ENCODE assay signal across 8 cellular contexts in genomic region chr13:21625366-21625765, GRCh38. TPM values are rescaled to one million over a fixed set of nuclear protein-coding genes. Genes with fewer than 3 reads are reported as not detected.
A peak's percentile ranks its signal among the peaks of the same experiment; 100 is the strongest.
DNase-seq lines count a peak whose midpoint lies in the region; ATAC-seq and TF ChIP-seq lines count a peak whose summit lies in the region.

No MANE protein-coding gene starts in this region.

- H2AFZ ChIP-seq in ACC112 (ENCODE audit: low read length, unreplicated experiment), result no peak overlapping the region

- DNase-seq in GM10266 (ENCODE audit: extremely low spot score) (peak; percentile 30), NCI-H1694 (lab: John Stamatoyannopoulos, UW) (peak; percentile 7), right lobe of liver (no peak)
- no peak for DNase-seq in stimulated activated naive CD8-positive, alpha-beta T cell treated with anti-CD3 and anti-CD28 coated beads, Interleukin-15, Interleukin-2, amounts not matched to agents 100 U/mL and 50 U/mL, for 24 hours

- TF ChIP-seq POLR2A in right lobe of liver (IDR thresholded peaks at IDR 0.05), result no peak

- WGBS in right lobe of liver (ENCODE audit: insufficient coverage, low coverage, low lambda C conversion rate, missing lambda C conversion rate), result 42% methylated on average over 8 of the region's 8 CpGs

- H3K36me3 ChIP-seq in ACC112 (ENCODE audit: insufficient read depth, low read length), result no peaks in the 10 kb centered on the region
- no peaks in the 10 kb centered on the region for H3K36me3 ChIP-seq in right lobe of liver

- no peak overlapping the region for H3K4me3 Mint-ChIP-seq in activated T-helper 17 cell treated with anti-CD3 and anti-CD28 coated beads, Interleukin-2, amount 50 U/mL, for 72 hours

- intact Hi-C loops in right lobe of liver (cut with DNase I), result no loop called here

- no peaks in the 10 kb centered on the region for H3K4me1 Mint-ChIP-seq in activated T-helper 17 cell treated with anti-CD3 and anti-CD28 coated beads, Interleukin-2, amount 50 U/mL, for 72 hours

- H3K27ac Mint-ChIP-seq in activated T-helper 17 cell treated with anti-CD3 and anti-CD28 coated beads, Interleukin-2, amount 50 U/mL, for 72 hours, result no peak overlapping the region

- H3K4me3 ChIP-seq in ACC112 (ENCODE audit: low read depth, low read length) (peak overlapping the region; percentile 45; the same call in 1 of the 2 replicates), WI38 (ENCODE audit: low read depth, low read length) (peak overlapping the region; percentile 18; the same call in 1 of the 2 replicates), right lobe of liver (no peak overlapping the region)

- TF ChIP-seq CTCF in GM10266 (IDR thresholded peaks at IDR 0.05; ENCODE audit: control insufficient read depth, insufficient read depth, low read depth, missing control alignments) (peak; percentile 50), WI38 (IDR thresholded peaks at IDR 0.05; ENCODE audit: low read depth, low read length) (peak; percentile 62), right lobe of liver (IDR thresholded peaks at IDR 0.05) (peak; percentile 18 to 30 (median 26))

- H3K9me3 ChIP-seq in right lobe of liver, result no peaks in the 10 kb centered on the region

- ATAC-seq in right lobe of liver (peak in 3 of 4 donors; percentile 31 to 74 (median 48)), HG03196 (IDR thresholded peaks at IDR 0.05; ENCODE audit: unreplicated experiment) (no peak)
- ATAC-seq in activated T-helper 17 cell treated with anti-CD3 and anti-CD28 coated beads, Interleukin-2, amount 50 U/mL, for 72 hours (replicated peaks), result no peak
- no peak for ATAC-seq in stimulated activated naive CD8-positive, alpha-beta T cell treated with anti-CD3 and anti-CD28 coated beads, Interleukin-15, Interleukin-2, amounts not matched to agents 100 U/mL and 50 U/mL, for 24 hours

- no peak overlapping the region for H3K27ac ChIP-seq in ACC112 (ENCODE audit: low read depth, low read length)
- H3K27ac ChIP-seq in right lobe of liver, result no peak overlapping the region

- no peaks in the 10 kb centered on the region for H3K36me3 Mint-ChIP-seq in activated T-helper 17 cell treated with anti-CD3 and anti-CD28 coated beads, Interleukin-2, amount 50 U/mL, for 72 hours (ENCODE audit: low read depth)

- H3K4me1 ChIP-seq in ACC112 (ENCODE audit: control insufficient read depth, insufficient read depth, low read length, unreplicated experiment) (no peaks in the 10 kb centered on the region), right lobe of liver (no peaks in the 10 kb centered on the region)

- peaks cover 10% of the 10 kb centered on the region for H3K27me3 Mint-ChIP-seq in activated T-helper 17 cell treated with anti-CD3 and anti-CD28 coated beads, Interleukin-2, amount 50 U/mL, for 72 hours

- peaks cover 23% of the 10 kb centered on the region for H3K27me3 ChIP-seq in ACC112 (ENCODE audit: insufficient read depth, low read length)
- no peaks in the 10 kb centered on the region for H3K27me3 ChIP-seq in right lobe of liver

- no peaks in the 10 kb centered on the region for H3K79me2 ChIP-seq in ACC112 (ENCODE audit: control insufficient read depth, insufficient read depth, low read length, unreplicated experiment)

- H3K9me3 Mint-ChIP-seq in activated T-helper 17 cell treated with anti-CD3 and anti-CD28 coated beads, Interleukin-2, amount 50 U/mL, for 72 hours, result no peaks in the 10 kb centered on the region

RNA-seq across cellular contexts. Expression of gene MICU2, which starts 21.4 kb away (rescaled TPM):
- total RNA-seq in right lobe of liver, result 10 to 100 TPM; 13.1 to 71.1 (median 16.4) TPM
- 10 to 100 TPM; 38.5 to 43.2 TPM for total RNA-seq in activated T-helper 17 cell treated with anti-CD3 and anti-CD28 coated beads, Interleukin-2, amount 50 U/mL, for 72 hours

RNA-seq across cellular contexts. Expression of gene FGF9, which starts 45.5 kb away (rescaled TPM):
- not detected for total RNA-seq in right lobe of liver
- total RNA-seq in activated T-helper 17 cell treated with anti-CD3 and anti-CD28 coated beads, Interleukin-2, amount 50 U/mL, for 72 hours, result under 1 TPM in 1 of 2 donors, not detected in 1; 0.05 TPM

Comparison
In these comparisons a context has a peak if more than half of its experiments do, and no peak if none do; other contexts are left out.
1. H3K4me3 ChIP-seq: peak in ACC112 (single experiment) and WI38 (single experiment); none in right lobe of liver (0 of 3).
2. DNase-seq: peak in GM10266 (single experiment) and NCI-H1694 (single experiment); none in right lobe of liver (0 of 3) and stimulated activated naive CD8-positive, alpha-beta T cell treated with anti-CD3 and anti-CD28 coated beads, Interleukin-15, Interleukin-2, amounts not matched to agents 100 U/mL and 50 U/mL, for 24 hours (single experiment).
3. ATAC-seq: peak in right lobe of liver (3 of 4); none in activated T-helper 17 cell treated with anti-CD3 and anti-CD28 coated beads, Interleukin-2, amount 50 U/mL, for 72 hours (single experiment), HG03196 (single experiment) and stimulated activated naive CD8-positive, alpha-beta T cell treated with anti-CD3 and anti-CD28 coated beads, Interleukin-15, Interleukin-2, amounts not matched to agents 100 U/mL and 50 U/mL, for 24 hours (single experiment).
4. Peak in every context shown above with its lines, with median percentiles within 50 percentile points of each other: CTCF ChIP-seq.